Comparison of ENCODE assay signal across 22 cellular contexts in the genomic region with DNA sequence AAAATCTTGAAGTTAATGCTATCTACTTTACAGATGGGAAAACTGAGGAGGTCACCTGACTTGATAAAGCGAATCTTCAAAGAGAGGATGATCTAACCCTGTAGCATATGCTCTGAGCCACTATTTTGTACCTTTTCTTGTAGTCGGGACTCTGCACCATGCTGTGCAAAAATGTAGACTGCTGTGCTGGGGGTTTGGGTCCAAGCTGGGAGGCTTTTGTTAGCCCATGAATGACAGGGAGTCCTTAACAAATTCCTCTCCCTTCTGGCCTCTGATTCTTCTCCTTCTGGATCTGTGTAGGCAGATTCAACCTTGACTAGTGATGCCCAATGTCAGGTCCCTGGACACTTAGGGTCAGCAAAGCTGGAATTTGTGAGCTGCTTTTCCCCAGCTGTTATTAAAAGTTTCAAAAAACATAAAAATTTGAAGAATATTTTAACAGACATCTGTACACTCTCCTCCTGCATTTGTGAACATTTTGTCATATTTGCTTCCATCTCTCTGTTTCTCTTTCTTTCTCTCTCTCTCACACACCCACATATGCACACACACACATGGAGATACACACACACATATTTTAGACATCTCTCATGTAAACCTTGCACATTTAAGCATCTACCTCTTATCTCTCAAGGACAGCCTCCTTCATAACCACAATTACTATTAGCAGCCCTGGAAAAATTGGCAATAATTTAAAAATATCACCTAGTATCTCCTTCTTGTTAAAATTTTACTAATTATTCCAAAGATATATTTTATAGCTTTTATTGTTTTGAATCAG.
"Had no signal": no experiment of that assay in that cellular context is flagged by ENCODE, and none has a peak within 500 bp of the region (broad histone marks: within the 10 kb centered on the region; RNA-seq: fewer than 3 reads in every experiment).

No MANE protein-coding gene starts in this region.

- H3K4me3 Mint-ChIP-seq: activated CD4-positive, alpha-beta T cell treated with anti-CD3 and anti-CD28 coated beads, Interleukin-2, amount 10 ng/mL, durations not matched to agents 24 days and 14 days; activated CD8-positive, alpha-beta T cell treated with anti-CD3 and anti-CD28 coated beads, Interleukin-2, amount 10 ng/mL, durations not matched to agents 7 days and 5 days; activated naive CD4-positive, alpha-beta T cell treated with anti-CD3 and anti-CD28 coated beads for 36 hours; activated naive CD8-positive, alpha-beta T cell treated with anti-CD3 and anti-CD28 coated beads, Interleukin-2, amount 50 U/mL, for 24 hours; activated T-cell treated with anti-CD3 and anti-CD28 coated beads, Interleukin-2, amount 50 U/mL, for 24 hours; nephron progenitor cell; T-cell had no signal

- H3K36me3 Mint-ChIP-seq: T-cell had no signal

- H3K9me3 Mint-ChIP-seq: activated naive CD4-positive, alpha-beta T cell treated with anti-CD3 and anti-CD28 coated beads for 36 hours; activated naive CD8-positive, alpha-beta T cell treated with anti-CD3 and anti-CD28 coated beads, Interleukin-2, amount 50 U/mL, for 24 hours; activated T-cell treated with anti-CD3 and anti-CD28 coated beads, Interleukin-2, amount 50 U/mL, for 24 hours; activated T-helper 2 cell treated with anti-CD3 and anti-CD28 coated beads, Interferon-gamma antibody, Interleukin-2, Interleukin-4, amounts not matched to agents 10 μg/mL and 5 μg/mL and 100 μg/mL, durations not matched to agents 14 hours and 24 hours and 36 hours had no signal

- H3K4me3 ChIP-seq: colonic mucosa, gastroesophageal sphincter, left lung, uterus had no signal

- H3K27me3 Mint-ChIP-seq: activated CD4-positive, alpha-beta T cell treated with anti-CD3 and anti-CD28 coated beads, Interleukin-2, amount 10 ng/mL, durations not matched to agents 24 days and 14 days; activated naive CD8-positive, alpha-beta T cell treated with anti-CD3 and anti-CD28 coated beads, Interleukin-2, amount 50 U/mL, for 24 hours; activated T-cell treated with anti-CD3 and anti-CD28 coated beads, Interleukin-2, amount 50 U/mL, for 24 hours; T-cell had no signal

- H3K27me3 ChIP-seq: brain microvascular endothelial cell, colonic mucosa, gastroesophageal sphincter, left lung, uterus had no signal

- DNase-seq: activated CD4-positive, alpha-beta T cell treated with anti-CD3 and anti-CD28 coated beads, Interleukin-2, amount 10 ng/mL, durations not matched to agents 24 days and 14 days; activated CD4-positive, CD25-positive, alpha-beta regulatory T cell; activated CD8-positive, alpha-beta T cell treated with anti-CD3 and anti-CD28 coated beads, Interleukin-2, amount 10 ng/mL, durations not matched to agents 7 days and 5 days; activated naive CD4-positive, alpha-beta T cell treated with anti-CD3 and anti-CD28 coated beads for 36 hours; activated naive CD8-positive, alpha-beta T cell treated with anti-CD3 and anti-CD28 coated beads, Interleukin-2, amount 50 U/mL, for 24 hours; activated T-cell treated with anti-CD3 and anti-CD28 coated beads, Interleukin-2, amount 50 U/mL, for 24 hours; aorta; brain microvascular endothelial cell; central memory CD4-positive, alpha-beta T cell; colonic mucosa; left lung; midbrain; nephron progenitor cell; stimulated activated CD4-positive, alpha-beta T cell treated with anti-CD3 and anti-CD28 coated beads, Interleukin-12 subunit alpha, Interleukin-12 subunit beta, amount 100 ng/mL, for 4 hours; stimulated activated CD4-positive, alpha-beta T cell treated with anti-CD3 and anti-CD28 coated beads, Interleukin-1b, Interleukin-23, amount 100 ng/mL, for 48 hours; stimulated activated CD8-positive, alpha-beta memory T cell treated with anti-CD3 and anti-CD28 coated beads, Interleukin-4, amount 100 ng/mL, for 48 hours; stimulated activated naive CD4-positive, alpha-beta T cell; T-cell; uterus had no signal

- H3K4me1 Mint-ChIP-seq: activated CD4-positive, alpha-beta T cell treated with anti-CD3 and anti-CD28 coated beads, Interleukin-2, amount 10 ng/mL, durations not matched to agents 24 days and 14 days; activated naive CD8-positive, alpha-beta T cell treated with anti-CD3 and anti-CD28 coated beads, Interleukin-2, amount 50 U/mL, for 24 hours; nephron progenitor cell; T-cell had no signal

- H3K9me3 ChIP-seq: colonic mucosa, gastroesophageal sphincter, left lung, uterus had no signal

- H3K27ac ChIP-seq: brain microvascular endothelial cell, colonic mucosa, gastroesophageal sphincter, left lung, uterus had no signal

- H3K27ac Mint-ChIP-seq: activated CD4-positive, alpha-beta T cell treated with anti-CD3 and anti-CD28 coated beads, Interleukin-2, amount 10 ng/mL, durations not matched to agents 24 days and 14 days; activated CD8-positive, alpha-beta T cell treated with anti-CD3 and anti-CD28 coated beads, Interleukin-2, amount 10 ng/mL, durations not matched to agents 7 days and 5 days; activated naive CD4-positive, alpha-beta T cell treated with anti-CD3 and anti-CD28 coated beads for 36 hours; activated naive CD8-positive, alpha-beta T cell treated with anti-CD3 and anti-CD28 coated beads, Interleukin-2, amount 50 U/mL, for 24 hours; activated T-cell treated with anti-CD3 and anti-CD28 coated beads, Interleukin-2, amount 50 U/mL, for 24 hours; activated T-helper 2 cell treated with anti-CD3 and anti-CD28 coated beads, Interferon-gamma antibody, Interleukin-2, Interleukin-4, amounts not matched to agents 10 μg/mL and 5 μg/mL and 100 μg/mL, durations not matched to agents 14 hours and 24 hours and 36 hours; nephron progenitor cell; progenitor cell of endocrine pancreas; T-cell had no signal

- H3K36me3 ChIP-seq: brain microvascular endothelial cell, colonic mucosa, gastroesophageal sphincter, left lung, uterus had no signal

- H3K4me1 ChIP-seq: colonic mucosa, gastroesophageal sphincter, left lung, uterus had no signal
